In the genomic region with DNA sequence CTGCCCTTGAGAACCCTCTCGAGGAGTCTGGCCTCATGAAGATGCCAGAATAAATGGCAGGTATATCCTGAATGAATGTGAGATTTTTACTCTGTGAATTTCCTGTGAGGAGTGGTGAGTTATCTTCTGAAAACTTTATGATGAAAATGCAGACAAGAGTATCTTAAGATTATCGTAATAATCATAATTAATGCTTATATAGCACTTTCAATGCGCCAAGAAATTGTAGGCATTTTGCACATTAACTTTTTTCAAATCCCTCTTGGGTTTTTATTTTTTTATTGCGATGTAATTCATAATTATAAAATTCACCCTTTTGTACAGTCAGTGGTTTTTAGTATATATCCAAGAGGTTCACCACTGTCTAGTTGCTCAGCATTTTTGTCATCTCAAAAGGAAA, we compare ENCODE assay signal across 7 cellular contexts.
DNase-seq lines count a peak whose midpoint lies in the region; ATAC-seq, FAIRE-seq and TF ChIP-seq lines count a peak whose summit lies in the region.
"Not testable (repeated sequence)": the region's sequence is repeated elsewhere in the genome, so short reads cannot be mapped to it uniquely, and the experiment has no call there.

No MANE protein-coding gene starts in this region.

- POLR2A ChIA-PET in Caco-2 (lab: Charles Lee) = not testable (repeated sequence)

- H3K4me1 ChIP-seq in Caco-2; kidney (ENCODE audit: control insufficient read depth in 1 of 2, insufficient read depth in 1 of 2, low read depth in 1 of 2, low read length in 2 of 2): not testable (repeated sequence)
- H3K4me1 ChIP-seq in KMS-11 (ENCODE audit: low read depth, poor library complexity, severe bottlenecking) (peaks cover 19% of the 10 kb centered on the region), adipocyte (ENCODE audit: control insufficient read depth, insufficient read depth, low read length) (peaks cover 16% of the 10 kb centered on the region), psoas muscle (peaks cover 17% of the 10 kb centered on the region)

- H3K9me3 ChIP-seq in Caco-2; SU-DHL-6 (ENCODE audit: insufficient read depth, low read length); adipocyte (ENCODE audit: control insufficient read depth, low read length); kidney (ENCODE audit: control insufficient read depth in 1 of 2, low read length in 2 of 2); psoas muscle: not testable (repeated sequence)

- not testable (repeated sequence) for FAIRE-seq in kidney (lab: Jason Lieb, UNC)

- H3K4me1 Mint-ChIP-seq in Caco-2 (ENCODE audit: low read depth, unreplicated experiment) = not testable (repeated sequence)

- not testable (repeated sequence) for H3K27me3 ChIP-seq in Caco-2 (replicated peaks; ENCODE audit: control insufficient read depth, insufficient read depth, low read length); KMS-11 (ENCODE audit: insufficient read depth, low read depth); SU-DHL-6 (ENCODE audit: low read length); adipocyte (replicated peaks; ENCODE audit: control insufficient read depth, insufficient read depth, low read length); psoas muscle (ENCODE audit: insufficient read depth in 3 of 3, low read length in 2 of 3)

- TF ChIP-seq CTCF in Caco-2 (IDR thresholded peaks at IDR 0.05; ENCODE audit: insufficient read depth in 1 of 2, low read depth in 1 of 2, low read length in 1 of 2, severe bottlenecking in 1 of 2, unreplicated experiment in 1 of 2); KMS-11 (conservative IDR thresholded peaks at IDR 0.05; ENCODE audit: low read depth, low read length); SU-DHL-6 (IDR thresholded peaks at IDR 0.05; ENCODE audit: insufficient read depth, low read length, poor library complexity, severe bottlenecking); epithelial cell of proximal tubule (conservative IDR thresholded peaks at IDR 0.05; ENCODE audit: low read depth, low read length); kidney (IDR thresholded peaks at IDR 0.05; ENCODE audit: borderline replicate concordance, extremely low read depth, insufficient read depth); psoas muscle (IDR thresholded peaks at IDR 0.05): not testable (repeated sequence)

- H3K4me3 Mint-ChIP-seq in Caco-2 (ENCODE audit: unreplicated experiment) = peak overlapping the region; percentile 25

- WGBS in psoas muscle, 3 donors = 89 to 93% (median 93%) methylated on average over 3 of the region's 4 CpGs

- H3K36me3 Mint-ChIP-seq in Caco-2 (ENCODE audit: insufficient read depth, unreplicated experiment) = not testable (repeated sequence)

- intact Hi-C loops in Caco-2 (cut with micrococcal nuclease; ENCODE audit: unreplicated experiment); kidney (cut with DNase I); psoas muscle (cut with DNase I): not testable (repeated sequence)

- not testable (repeated sequence) for H3K36me3 ChIP-seq in Caco-2 (ENCODE audit: control insufficient read depth, insufficient read depth, low read length); KMS-11 (ENCODE audit: insufficient read depth); SU-DHL-6 (ENCODE audit: low read length); adipocyte (ENCODE audit: control insufficient read depth, insufficient read depth, low read length, severe bottlenecking); kidney (ENCODE audit: control insufficient read depth in 1 of 2, insufficient read depth in 2 of 2, low read length in 2 of 2)
- H3K36me3 ChIP-seq in psoas muscle (ENCODE audit: insufficient read depth in 1 of 2, low read depth in 1 of 2) = peaks cover 0 to 20% of the 10 kb centered on the region in 2 donors

- H4K20me1 ChIP-seq in KMS-11 (ENCODE audit: insufficient read depth); SU-DHL-6 (ENCODE audit: low read depth, low read length): not testable (repeated sequence)

- BruUV-seq in Caco-2 (replicated peaks; lab: Mats Ljungman, UMichigan) = not testable (repeated sequence)

- H3K4me3 ChIP-seq in Caco-2 (ENCODE audit: low read depth, low read length); KMS-11 (IDR thresholded peaks at IDR 0.05; ENCODE audit: insufficient read depth, low read depth, low read length): not testable (repeated sequence)
- H3K4me3 ChIP-seq in SU-DHL-6 (ENCODE audit: insufficient read depth, low read length, poor library complexity, severe bottlenecking) (peak overlapping the region; percentile 92), adipocyte (ENCODE audit: low read length) (peak overlapping the region; percentile 96), epithelial cell of proximal tubule (ENCODE audit: low read depth, low read length) (peak overlapping the region; percentile 59), kidney (ENCODE audit: low read length in 2 of 2) (peak overlapping the region; percentile 85 to 98), psoas muscle (peak overlapping the region; percentile 88)

- H3K9ac ChIP-seq in KMS-11; adipocyte (ENCODE audit: low read length); kidney (ENCODE audit: low read length in 2 of 2): not testable (repeated sequence)
- peak overlapping the region; percentile 82 for H3K9ac ChIP-seq in SU-DHL-6 (ENCODE audit: low read length)

- not testable (repeated sequence) for H3F3A ChIP-seq in SU-DHL-6 (ENCODE audit: insufficient read depth)

- H3K9me3 Mint-ChIP-seq in Caco-2 (ENCODE audit: unreplicated experiment) = not testable (repeated sequence)

- CTCF ChIA-PET in Caco-2 (lab: Charles Lee) = not testable (repeated sequence)

- not testable (repeated sequence) for DNase-seq in Caco-2; adipocyte (ENCODE audit: low read depth); epithelial cell of proximal tubule (ENCODE audit: low read depth); kidney; psoas muscle

- not testable (repeated sequence) for H3K27me3 Mint-ChIP-seq in Caco-2 (ENCODE audit: insufficient read depth, unreplicated experiment)

- not testable (repeated sequence) for H3K9me2 ChIP-seq in SU-DHL-6 (replicated peaks; ENCODE audit: insufficient read depth, low read length)

- H3K27ac ChIP-seq in KMS-11; SU-DHL-6 (ENCODE audit: low read depth, low read length); kidney (ENCODE audit: low read depth in 2 of 2, low read length in 2 of 2); psoas muscle: not testable (repeated sequence)

- peaks cover 27% of the 10 kb centered on the region; the same call in 1 of the 2 replicates for H3K79me2 ChIP-seq in KMS-11 (ENCODE audit: insufficient read depth, low read depth)
- H3K79me2 ChIP-seq in SU-DHL-6 (ENCODE audit: insufficient read depth, low read length) = peaks cover 21% of the 10 kb centered on the region; the same call in 1 of the 2 replicates

- H2AFZ ChIP-seq in KMS-11 (ENCODE audit: low read depth); SU-DHL-6 (ENCODE audit: low read depth, low read length, severe bottlenecking): not testable (repeated sequence)

- not testable (repeated sequence) for ATAC-seq in psoas muscle

- H3K4me2 ChIP-seq in KMS-11 (peak overlapping the region; percentile 33), SU-DHL-6 (ENCODE audit: low read depth, low read length, poor library complexity, severe bottlenecking) (peak overlapping the region; percentile 65)

- H3K27ac Mint-ChIP-seq in Caco-2 (ENCODE audit: unreplicated experiment) = not testable (repeated sequence)
